In the genomic region with DNA sequence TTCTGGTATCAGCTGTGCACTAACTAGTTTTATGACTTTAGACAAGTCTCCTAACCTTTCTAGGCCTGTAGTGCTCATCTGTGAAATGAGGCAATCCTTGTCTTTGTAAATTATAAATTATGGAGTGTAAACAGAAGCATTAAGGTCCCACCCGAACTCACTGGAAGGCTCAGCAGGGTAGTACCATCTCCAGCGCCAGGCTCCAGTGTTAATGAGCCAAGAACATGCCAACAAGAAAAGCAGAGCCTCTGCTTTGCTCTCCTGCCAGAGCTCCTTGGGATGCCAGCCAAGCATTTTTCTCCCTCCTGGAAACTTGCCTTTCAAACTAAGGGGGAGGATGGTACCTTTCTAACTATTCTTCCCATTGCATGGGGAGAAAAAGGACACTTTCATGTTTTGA, we compare ENCODE assay signal across 1 cellular context.
TF ChIP-seq lines count a peak whose summit lies in the region.

No MANE protein-coding gene starts in this region.

TF ChIP-seq in HepG2, 621 proteins besides CTCF, POLR2A, EP300 and RAD21:
- no peak for TF ChIP-seq ETV5 (CRISPR knock-in tag; IDR thresholded peaks at IDR 0.05; ENCODE audit: borderline replicate concordance)
- no peak for TF ChIP-seq ZNF703 (CRISPR knock-in tag; IDR thresholded peaks at IDR 0.05; ENCODE audit: borderline replicate concordance)
- TF ChIP-seq ELF4 (CRISPR knock-in tag; IDR thresholded peaks at IDR 0.05; ENCODE audit: borderline replicate concordance), result no peak
- TF ChIP-seq KLF6 (CRISPR knock-in tag; IDR thresholded peaks at IDR 0.05), result no peak
- TF ChIP-seq RXRB (CRISPR knock-in tag; IDR thresholded peaks at IDR 0.05; ENCODE audit: borderline replicate concordance), result no peak
- TF ChIP-seq, protein P1, sequence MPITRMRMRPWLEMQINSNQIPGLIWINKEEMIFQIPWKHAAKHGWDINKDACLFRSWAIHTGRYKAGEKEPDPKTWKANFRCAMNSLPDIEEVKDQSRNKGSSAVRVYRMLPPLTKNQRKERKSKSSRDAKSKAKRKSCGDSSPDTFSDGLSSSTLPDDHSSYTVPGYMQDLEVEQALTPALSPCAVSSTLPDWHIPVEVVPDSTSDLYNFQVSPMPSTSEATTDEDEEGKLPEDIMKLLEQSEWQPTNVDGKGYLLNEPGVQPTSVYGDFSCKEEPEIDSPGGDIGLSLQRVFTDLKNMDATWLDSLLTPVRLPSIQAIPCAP (CRISPR knock-in tag; IDR thresholded peaks at IDR 0.05; ENCODE audit: low read depth), result no peak
